Comparison of ENCODE assay signal across 8 cellular contexts in genomic region chr4:168831585-168831918, GRCh38.
DNase-seq lines count a peak whose midpoint lies in the region; ATAC-seq, FAIRE-seq and TF ChIP-seq lines count a peak whose summit lies in the region.

No MANE protein-coding gene starts in this region.

- CTCF ChIA-PET in activated CD4-positive, alpha-beta T cell treated with anti-CD3 and anti-CD28 coated beads, Interleukin-2, amount 10 ng/mL, durations not matched to agents 7 days and 5 days (lab: Charles Lee) = interaction anchor here (0.9 to 2.5 kb wide), 3 partner anchors 15 to 44 kb away, joined by 3 to 12 read pairs (median 7); no protein-coding TSS in a partner anchor

- peaks cover 52% of the 10 kb centered on the region for H3K27me3 Mint-ChIP-seq in activated CD4-positive, alpha-beta T cell treated with anti-CD3 and anti-CD28 coated beads, Interleukin-2, amount 10 ng/mL, durations not matched to agents 7 days and 5 days

- no peaks in the 10 kb centered on the region for H3K4me1 ChIP-seq in fibroblast of lung (ENCODE audit: control insufficient read depth, extremely low read depth, insufficient read depth, low read length)

- H3K27ac ChIP-seq in fibroblast of lung (ENCODE audit: insufficient read depth, low read length) = peak overlapping the region; percentile 92

- H3K9me3 Mint-ChIP-seq in activated CD4-positive, alpha-beta T cell treated with anti-CD3 and anti-CD28 coated beads, Interleukin-2, amount 10 ng/mL, durations not matched to agents 7 days and 5 days = no peaks in the 10 kb centered on the region

- intact Hi-C loops in sciatic nerve (cut with DNase I) = no loop called here

- H3K27ac Mint-ChIP-seq in activated CD4-positive, alpha-beta T cell treated with anti-CD3 and anti-CD28 coated beads, Interleukin-2, amount 10 ng/mL, durations not matched to agents 7 days and 5 days = peak overlapping the region; percentile 1

- peak overlapping the region; percentile 75 for H3K4me3 Mint-ChIP-seq in activated CD4-positive, alpha-beta T cell treated with anti-CD3 and anti-CD28 coated beads, Interleukin-2, amount 10 ng/mL, durations not matched to agents 7 days and 5 days

- peaks cover 14% of the 10 kb centered on the region for H3K4me1 Mint-ChIP-seq in activated CD4-positive, alpha-beta T cell treated with anti-CD3 and anti-CD28 coated beads, Interleukin-2, amount 10 ng/mL, durations not matched to agents 7 days and 5 days

- no peak for FAIRE-seq in RCC 7860 (lab: Jason Lieb, UNC)

- TF ChIP-seq CTCF in fibroblast of lung (conservative IDR thresholded peaks at IDR 0.05 in 1 of 2, IDR thresholded peaks at IDR 0.05 in 1 of 2; ENCODE audit: low read depth in 1 of 2, low read length in 2 of 2) = no peak
- no peak for TF ChIP-seq CTCF in GM10266 (IDR thresholded peaks at IDR 0.05; ENCODE audit: control insufficient read depth, insufficient read depth, low read depth, missing control alignments)

- no peaks in the 10 kb centered on the region for H3K9me3 ChIP-seq in fibroblast of lung (ENCODE audit: control insufficient read depth, insufficient read depth, low read depth, low read length)

- peak overlapping the region; percentile 91 for H3K9ac ChIP-seq in fibroblast of lung (ENCODE audit: insufficient read depth, low read length)

- H3K79me2 ChIP-seq in fibroblast of lung (ENCODE audit: control insufficient read depth, insufficient read depth, low read length) = peaks cover 43% of the 10 kb centered on the region

- peak overlapping the region; percentile 68 to 96 (median 74) for H3K4me3 ChIP-seq in fibroblast of lung (replicated peaks in 1 of 4; ENCODE audit: control extremely low read depth in 1 of 4, insufficient read depth in 1 of 4, low read depth in 3 of 4, low read length in 4 of 4)

- no peaks in the 10 kb centered on the region for H3K27me3 ChIP-seq in fibroblast of lung (ENCODE audit: control insufficient read depth, insufficient read depth, low read length)

- H4K20me1 ChIP-seq in fibroblast of lung (ENCODE audit: control insufficient read depth, extremely low read depth, insufficient read depth, low read length) = no peaks in the 10 kb centered on the region

- POLR2A ChIA-PET in activated CD4-positive, alpha-beta T cell treated with anti-CD3 and anti-CD28 coated beads, Interleukin-2, amount 10 ng/mL, durations not matched to agents 7 days and 5 days (lab: Charles Lee) = no interaction called here

- peak overlapping the region; percentile 91 for H3K4me2 ChIP-seq in fibroblast of lung (ENCODE audit: extremely low read depth, insufficient read depth, low read length)

- peak overlapping the region; percentile 92 for H2AFZ ChIP-seq in fibroblast of lung (ENCODE audit: low read length)

- peaks cover 2% of the 10 kb centered on the region for H3K36me3 Mint-ChIP-seq in activated CD4-positive, alpha-beta T cell treated with anti-CD3 and anti-CD28 coated beads, Interleukin-2, amount 10 ng/mL, durations not matched to agents 7 days and 5 days (ENCODE audit: low read depth)

- no peaks in the 10 kb centered on the region for H3K36me3 ChIP-seq in fibroblast of lung (ENCODE audit: control insufficient read depth, insufficient read depth, low read length)

- peak; percentile 19 for ATAC-seq in sciatic nerve

- DNase-seq in activated CD4-positive, alpha-beta T cell treated with anti-CD3 and anti-CD28 coated beads, Interleukin-2, amount 10 ng/mL, durations not matched to agents 7 days and 5 days = no peak
- DNase-seq in activated CD4-positive, alpha-beta T cell treated with anti-CD3 and anti-CD28 coated beads, Interleukin-2, amount 50 U/mL, for 1 hour = no peak
- peak; percentile 4 for DNase-seq in RCC 7860 (ENCODE audit: low spot score)
- no peak for DNase-seq in fibroblast of lung (ENCODE audit: low read depth in 2 of 2)
- no peak for DNase-seq in sciatic nerve (ENCODE audit: low spot score)
- no peak for DNase-seq in HT-29 (ENCODE audit: low spot score)
- DNase-seq in GM10266 (ENCODE audit: extremely low spot score) = no peak
- DNase-seq in NCI-H345 treated with DMSO at 0.1 percent for 48 hours (lab: John Stamatoyannopoulos, UW; ENCODE audit: unreplicated experiment) = no peak
